Comparison of ENCODE assay signal across 13 cellular contexts in the genomic region with DNA sequence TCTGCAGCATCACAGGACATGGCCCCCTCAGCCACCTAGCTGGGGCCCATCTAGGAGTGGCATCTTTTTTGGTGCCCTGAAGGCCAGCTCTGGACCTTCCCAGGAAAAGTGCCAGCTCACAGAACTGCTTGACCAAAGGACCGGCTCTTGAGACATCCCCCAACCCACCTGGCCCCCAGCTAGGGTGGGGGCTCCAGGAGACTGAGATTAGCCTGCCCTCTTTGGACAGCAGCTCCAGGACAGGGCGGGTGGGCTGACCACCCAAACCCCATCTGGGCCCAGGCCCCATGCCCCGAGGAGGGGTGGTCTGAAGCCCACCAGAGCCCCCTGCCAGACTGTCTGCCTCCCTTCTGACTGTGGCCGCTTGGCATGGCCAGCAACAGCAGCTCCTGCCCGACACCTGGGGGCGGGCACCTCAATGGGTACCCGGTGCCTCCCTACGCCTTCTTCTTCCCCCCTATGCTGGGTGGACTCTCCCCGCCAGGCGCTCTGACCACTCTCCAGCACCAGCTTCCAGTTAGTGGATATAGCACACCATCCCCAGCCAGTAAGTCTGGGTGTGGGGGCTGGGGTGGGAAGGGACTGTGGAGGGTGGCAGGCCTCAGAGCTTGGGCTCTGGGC. TPM values are rescaled to one million over a fixed set of nuclear protein-coding genes. Genes with fewer than 3 reads are reported as not detected.
DNase-seq lines count a peak whose midpoint lies in the region; ATAC-seq and TF ChIP-seq lines count a peak whose summit lies in the region.
"Had no signal": no experiment of that assay in that cellular context is flagged by ENCODE, and none has a peak within 500 bp of the region (broad histone marks: within the 10 kb centered on the region; RNA-seq: fewer than 3 reads in every experiment).

No MANE protein-coding gene starts in this region.

- H3K4me1 ChIP-seq in ACC112 (ENCODE audit: control insufficient read depth, insufficient read depth, low read length, unreplicated experiment) (peaks cover 82% of the 10 kb centered on the region), Karpas-422 (ENCODE audit: low read length) (peaks cover 60% of the 10 kb centered on the region), osteoblast (ENCODE audit: insufficient read depth, low read length) (peaks cover 77% of the 10 kb centered on the region)
- peaks cover 82% of the 10 kb centered on the region for H3K4me1 ChIP-seq in effector memory CD4-positive, alpha-beta T cell (ENCODE audit: control insufficient read depth, insufficient read depth, low read length, poor library complexity, severe bottlenecking)

- peaks cover 6% of the 10 kb centered on the region; the same call in 1 of the 2 replicates for H3K36me3 ChIP-seq in ACC112 (ENCODE audit: insufficient read depth, low read length)
- H3K36me3 ChIP-seq in Karpas-422 (ENCODE audit: insufficient read depth, low read length) = no peaks in the 10 kb centered on the region
- H3K36me3 ChIP-seq in effector memory CD4-positive, alpha-beta T cell (ENCODE audit: control insufficient read depth, insufficient read depth, low read length) = peaks cover 16% of the 10 kb centered on the region
- peaks cover 9% of the 10 kb centered on the region for H3K36me3 ChIP-seq in osteoblast (ENCODE audit: insufficient read depth, low read length)

- H3K9ac ChIP-seq in Karpas-422 (ENCODE audit: low read length) = peak overlapping the region; percentile 57; the same call in 1 of the 2 replicates

- H2AFZ ChIP-seq in ACC112 (ENCODE audit: low read length, unreplicated experiment) (no peak overlapping the region), Karpas-422 (ENCODE audit: low read length) (no peak overlapping the region), osteoblast (ENCODE audit: low read length) (no peak overlapping the region)

- H3K27me3 ChIP-seq in ACC112 (ENCODE audit: insufficient read depth, low read length) = no peaks in the 10 kb centered on the region
- H3K27me3 ChIP-seq in Karpas-422 (ENCODE audit: low read length) = no peaks in the 10 kb centered on the region
- no peaks in the 10 kb centered on the region for H3K27me3 ChIP-seq in effector memory CD4-positive, alpha-beta T cell (replicated peaks; ENCODE audit: control insufficient read depth, insufficient read depth, low read length, poor library complexity, severe bottlenecking)
- H3K27me3 ChIP-seq in osteoblast (ENCODE audit: insufficient read depth, low read length) = no peaks in the 10 kb centered on the region

- DNase-seq in Karpas-422 (no peak), osteoblast (ENCODE audit: insufficient read length, low spot score, missing footprints) (peak; percentile 62), medulla oblongata (ENCODE audit: extremely low spot score) (no peak), iPS-NIHi11 (ENCODE audit: low spot score) (no peak), NCI-H2029 treated with DMSO at 0.1 percent for 48 hours (lab: John Stamatoyannopoulos, UW) (no peak)
- no peak for DNase-seq in effector memory CD4-positive, alpha-beta T cell
- DNase-seq: activated effector memory CD4-positive, alpha-beta T cell treated with Interleukin-2 at 50 U/mL for 16 hours; DMS 273 treated with DMSO at 0.1 percent for 48 hours; mesendoderm; stimulated activated CD4-positive, alpha-beta T cell treated with anti-CD3 and anti-CD28 coated beads, Interleukin-4, amount 100 ng/mL, for 1 hour had no signal

- H3K79me2 ChIP-seq in ACC112 (ENCODE audit: control insufficient read depth, insufficient read depth, low read length, unreplicated experiment) (peaks cover 63% of the 10 kb centered on the region), Karpas-422 (ENCODE audit: low read length) (peaks cover 62% of the 10 kb centered on the region), osteoblast (ENCODE audit: insufficient read depth, low read length) (peaks cover 94% of the 10 kb centered on the region)

- H3K4me2 ChIP-seq in Karpas-422 (ENCODE audit: low read depth, low read length, poor library complexity, severe bottlenecking) = peak overlapping the region; percentile 61
- no peak overlapping the region for H3K4me2 ChIP-seq in osteoblast (ENCODE audit: insufficient read depth, low read length)

- no peak for ATAC-seq in HG02973 (IDR thresholded peaks at IDR 0.05; ENCODE audit: unreplicated experiment)

- TF ChIP-seq CTCF in osteoblast (IDR thresholded peaks at IDR 0.05; ENCODE audit: extremely low read depth, low read depth, low read length) = no peak

- H4K20me1 ChIP-seq in Karpas-422 (ENCODE audit: insufficient read depth, low read depth, low read length) (no peaks in the 10 kb centered on the region), osteoblast (ENCODE audit: insufficient read depth, low read length) (peaks cover 42% of the 10 kb centered on the region)

- H3K9me3 ChIP-seq in Karpas-422 (ENCODE audit: low read length) (no peaks in the 10 kb centered on the region), osteoblast (ENCODE audit: low read depth, low read length) (no peaks in the 10 kb centered on the region)
- no peaks in the 10 kb centered on the region for H3K9me3 ChIP-seq in effector memory CD4-positive, alpha-beta T cell (ENCODE audit: control insufficient read depth, low read length)

- peak overlapping the region; percentile 19; the same call in 1 of the 2 replicates for H3K4me3 ChIP-seq in ACC112 (ENCODE audit: low read depth, low read length)
- peak overlapping the region; percentile 45; the same call in 1 of the 2 replicates for H3K4me3 ChIP-seq in Karpas-422 (ENCODE audit: low read length)
- H3K4me3 ChIP-seq in effector memory CD4-positive, alpha-beta T cell (ENCODE audit: insufficient read depth, low read depth, low read length, poor library complexity, severe bottlenecking) = peak overlapping the region; percentile 32
- H3K4me3 ChIP-seq in osteoblast (ENCODE audit: insufficient read depth, low read length) = no peak overlapping the region

- H3K27ac ChIP-seq in ACC112 (ENCODE audit: low read depth, low read length) (0 out of 2 replicates have a peak overlapping the region, but pooled peaks have one; percentile 4), Karpas-422 (ENCODE audit: low read length) (peak overlapping the region; percentile 64), osteoblast (ENCODE audit: low read depth, low read length) (peak overlapping the region; percentile 78)
- H3K27ac ChIP-seq in effector memory CD4-positive, alpha-beta T cell (ENCODE audit: insufficient read depth, low read length, poor library complexity, severe bottlenecking) = peak overlapping the region; percentile 63

- no peaks in the 10 kb centered on the region for H3K9me2 ChIP-seq in Karpas-422 (replicated peaks; ENCODE audit: insufficient read depth, low read length)

RNA-seq across cellular contexts. Expression of a gene that starts 22.0 kb away (rescaled TPM):
- total RNA-seq in Karpas-422 (2014; rRNA removed; shearing (Covaris generic); ENCODE audit: low replicate concordance) = 21.8 and 22.3 TPM in 2 replicates
- total RNA-seq in osteoblast = 31.1 and 32.4 TPM in 2 replicates

RNA-seq across cellular contexts. Expression of a gene that starts 33.6 kb away (rescaled TPM):
- not detected in 2 replicates for total RNA-seq in Karpas-422 (2014; rRNA removed; shearing (Covaris generic); ENCODE audit: low replicate concordance)
- total RNA-seq in osteoblast = 1.8 and 2.7 TPM in 2 replicates
- total RNA-seq: epithelial cell of proximal tubule had no signal

RNA-seq across cellular contexts. Expression of a gene that starts 43.3 kb away (rescaled TPM):
- 14.6 and 16.4 TPM in 2 replicates for total RNA-seq in Karpas-422 (2014; rRNA removed; shearing (Covaris generic); ENCODE audit: low replicate concordance)
- 5.1 and 8.3 TPM in 2 replicates for total RNA-seq in osteoblast

Comparison
In these comparisons a context has a peak if more than half of its experiments do, and no peak if none do; other contexts are left out.
1. H3K27ac ChIP-seq: peak in every context shown above with its lines; median percentile 78 in osteoblast; 64 in Karpas-422; 63 in effector memory CD4-positive, alpha-beta T cell; 4 in ACC112.